9 cellular contexts compared by ENCODE assay signal in the genomic region with DNA sequence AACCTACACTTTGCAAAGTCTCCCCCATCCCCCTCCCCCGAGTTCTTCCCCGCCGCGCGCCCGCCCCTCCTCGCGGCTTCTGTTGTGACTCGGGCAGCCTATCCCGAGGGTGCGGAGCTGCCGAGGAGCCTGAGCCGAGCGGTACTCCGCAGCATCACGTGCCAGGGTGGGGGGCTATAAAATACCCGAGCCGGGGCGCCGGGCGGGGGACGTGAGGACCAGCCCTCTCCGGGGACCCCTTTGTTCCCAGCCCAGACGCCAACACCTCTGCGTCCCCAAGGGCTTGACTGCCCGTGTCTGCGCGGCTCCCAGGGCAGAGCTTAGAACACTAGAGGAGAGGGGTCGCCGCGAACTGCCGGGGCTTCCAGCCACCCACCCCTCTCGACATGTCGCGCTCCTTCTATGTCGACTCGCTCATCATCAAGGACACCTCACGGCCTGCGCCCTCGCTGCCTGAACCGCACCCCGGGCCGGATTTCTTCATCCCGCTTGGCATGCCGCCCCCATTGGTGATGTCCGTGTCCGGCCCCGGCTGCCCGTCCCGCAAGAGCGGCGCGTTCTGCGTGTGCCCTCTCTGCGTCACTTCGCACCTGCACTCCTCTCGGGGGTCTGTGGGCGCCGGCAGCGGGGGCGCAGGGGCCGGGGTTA. TPM values are rescaled to one million over a fixed set of nuclear protein-coding genes. Genes with fewer than 3 reads are reported as not detected.
A peak's percentile ranks its signal among the peaks of the same experiment; 100 is the strongest.
DNase-seq lines count a peak whose midpoint lies in the region; ATAC-seq, FAIRE-seq and TF ChIP-seq lines count a peak whose summit lies in the region.
"Had no signal": no experiment of that assay in that cellular context is flagged by ENCODE, and none has a peak within 500 bp of the region (broad histone marks: within the 10 kb centered on the region; RNA-seq: fewer than 3 reads in every experiment).

A gene (plus strand): TSS at position 205 of the 648 bp plus-strand sequence. CDS start 182 bp downstream, at position 387.

- peak; percentile 38 for ATAC-seq in omental fat pad (ENCODE audit: low FRiP score)

- H3K9me3 ChIP-seq in CD8-positive, alpha-beta memory T cell (ENCODE audit: low read length), result no peaks in the 10 kb centered on the region

- peaks cover 26% of the 10 kb centered on the region for H3K4me1 ChIP-seq in CD8-positive, alpha-beta memory T cell (ENCODE audit: insufficient read depth, low read length)

- H3K27ac ChIP-seq in CD8-positive, alpha-beta memory T cell (ENCODE audit: low read depth, low read length), result no peak within 1 kb of the TSS

- CTCF ChIA-PET in CD8-positive, alpha-beta memory T cell (lab: Charles Lee), result interaction anchor here (0.5 kb wide), 1 partner anchor 119 kb away, joined by 3 read pairs; no protein-coding TSS in a partner anchor

- H3K36me3 Mint-ChIP-seq in CD8-positive, alpha-beta memory T cell, result no peaks in the 10 kb centered on the region

- FAIRE-seq in GM12892 (lab: Jason Lieb, UNC), result no peak

- TF ChIP-seq POLR2A in GM12892 (IDR thresholded peaks at IDR 0.05; ENCODE audit: low read depth, low read length), result no peak

- peak within 1 kb of the TSS; percentile 36 for H3K4me3 ChIP-seq in CD8-positive, alpha-beta memory T cell (ENCODE audit: low read length)
- peak within 1 kb of the TSS; percentile 36 for H3K4me3 ChIP-seq in epithelial cell of proximal tubule (ENCODE audit: low read depth, low read length)

- no peak for DNase-seq in CD8-positive, alpha-beta memory T cell
- DNase-seq in NCI-H69 (lab: John Stamatoyannopoulos, UW) (peak; percentile 50), epithelial cell of proximal tubule (ENCODE audit: low read depth) (no peak), omental fat pad (ENCODE audit: low spot score) (no peak), OCI-M2 (lab: John Stamatoyannopoulos, UW; ENCODE audit: unreplicated experiment) (no peak), NCI-H2227 treated with DMSO at 0.1 percent for 48 hours (lab: John Stamatoyannopoulos, UW) (no peak), SHP77 treated with DMSO at 0.1 percent for 48 hours (lab: John Stamatoyannopoulos, UW) (no peak), GM12892 (ENCODE audit: insufficient read length) (no peak)

- POLR2A ChIA-PET in CD8-positive, alpha-beta memory T cell (lab: Charles Lee), result no interaction called here

- peak within 1 kb of the TSS; percentile 67 to 87 (median 72) for H3K4me3 Mint-ChIP-seq in CD8-positive, alpha-beta memory T cell

- peaks cover 0 to 1% (median 0%) of the 10 kb centered on the region in 5 donors for H3K9me3 Mint-ChIP-seq in CD8-positive, alpha-beta memory T cell

- peaks cover 88% of the 10 kb centered on the region for H3K27me3 ChIP-seq in CD8-positive, alpha-beta memory T cell (ENCODE audit: insufficient read depth, low read length, poor library complexity, severe bottlenecking)

- H3K36me3 ChIP-seq in CD8-positive, alpha-beta memory T cell (ENCODE audit: insufficient read depth, low read length), result no peaks in the 10 kb centered on the region

- TF ChIP-seq CTCF in epithelial cell of proximal tubule (conservative IDR thresholded peaks at IDR 0.05; ENCODE audit: low read depth, low read length), result no peak
- TF ChIP-seq CTCF in omental fat pad (IDR thresholded peaks at IDR 0.05), result no peak

- peaks cover 27 to 64% (median 48%) of the 10 kb centered on the region in 3 donors for H3K4me1 Mint-ChIP-seq in CD8-positive, alpha-beta memory T cell

- peaks cover 80 to 95% of the 10 kb centered on the region in 2 donors for H3K27me3 Mint-ChIP-seq in CD8-positive, alpha-beta memory T cell

- H3K27ac Mint-ChIP-seq in CD8-positive, alpha-beta memory T cell, result peak within 1 kb of the TSS in 1 of 8 donors; percentile 35

RNA-seq across cellular contexts. Expression of the gene that starts here (rescaled TPM):
- not detected for total RNA-seq in CD8-positive, alpha-beta memory T cell
- not detected for polyA plus RNA-seq in CD8-positive, alpha-beta memory T cell
- not detected in 2 replicates for total RNA-seq in epithelial cell of proximal tubule
- not detected for total RNA-seq in omental fat pad
- polyA plus RNA-seq in GM12892 (2012; ENCODE audit: missing spikeins), result not detected
- total RNA-seq: renal cortical epithelial cell had no signal

Comparison
In these comparisons a context has a peak if more than half of its experiments do, and no peak if none do; other contexts are left out.
1. Peak in ATAC-seq in omental fat pad; RNA of the gene not detected or under 1 TPM.